9 cellular contexts compared by ENCODE assay signal in genomic region chr7:36658603-36659516, GRCh38.
A peak's percentile ranks its signal among the peaks of the same experiment; 100 is the strongest.
DNase-seq lines count a peak whose midpoint lies in the region; ATAC-seq and TF ChIP-seq lines count a peak whose summit lies in the region.
"Had no signal": no experiment of that assay in that cellular context is flagged by ENCODE, and none has a peak within 500 bp of the region (broad histone marks: within the 10 kb centered on the region; RNA-seq: fewer than 3 reads in every experiment).

No MANE protein-coding gene starts in this region.

- DNase-seq in COLO668 (lab: John Stamatoyannopoulos, UW; ENCODE audit: unreplicated experiment) (peak; percentile 50), NB4 (ENCODE audit: low read depth) (peak; percentile 53), natural killer cell (no peak), PC-9 (no peak)

- H4K20me1 ChIP-seq in PC-9 (ENCODE audit: insufficient read depth) = peaks cover 5% of the 10 kb centered on the region

- peaks cover 23% of the 10 kb centered on the region for H3K36me3 Mint-ChIP-seq in natural killer cell

- H3K4me3 ChIP-seq in NB4 (ENCODE audit: low read depth, low read length) (no peak overlapping the region), PC-9 (no peak overlapping the region)
- H3K4me3 ChIP-seq: SK-N-MC had no signal

- peaks cover 58% of the 10 kb centered on the region for H3K27me3 ChIP-seq in PC-9 (ENCODE audit: insufficient read depth, low read depth)

- peak overlapping the region; percentile 94 to 99 for H3K27ac Mint-ChIP-seq in natural killer cell

- no peak overlapping the region for H3K4me3 Mint-ChIP-seq in natural killer cell

- CTCF ChIA-PET in PC-9 (lab: Charles Lee) = no interaction called here

- no peaks in the 10 kb centered on the region for H3K36me3 ChIP-seq in PC-9 (ENCODE audit: low read depth)

- intact Hi-C loops in natural killer cell (cut with micrococcal nuclease) = no loop called here
- intact Hi-C loops in PC-9 (cut with micrococcal nuclease; ENCODE audit: unreplicated experiment) = no loop called here

- no peaks in the 10 kb centered on the region for H3K27me3 Mint-ChIP-seq in natural killer cell (ENCODE audit: low read depth in 2 of 2)

- no peak overlapping the region for H3K4me2 ChIP-seq in PC-9

- H3K9me3 Mint-ChIP-seq in natural killer cell = peaks cover 0 to 2% of the 10 kb centered on the region in 2 donors

- no peaks in the 10 kb centered on the region for H3F3A ChIP-seq in PC-9 (ENCODE audit: insufficient read depth, low read depth)

- peaks cover 82 to 88% of the 10 kb centered on the region in 2 donors for H3K4me1 Mint-ChIP-seq in natural killer cell

- no peak for TF ChIP-seq CTCF in NB4 (IDR thresholded peaks at IDR 0.05; ENCODE audit: low read depth, low read length)
- TF ChIP-seq CTCF in natural killer cell (IDR thresholded peaks at IDR 0.05) = no peak
- TF ChIP-seq CTCF in PC-9 (conservative IDR thresholded peaks at IDR 0.05) = no peak

- POLR2A ChIA-PET in PC-9 (lab: Charles Lee; ENCODE audit: unreplicated experiment) = interaction anchor here (0.6 kb wide), 1 partner anchor 487 kb away, joined by 3 read pairs; no protein-coding TSS in a partner anchor

- H3K4me1 ChIP-seq in PC-9 (replicated peaks; ENCODE audit: insufficient read depth) = no peaks in the 10 kb centered on the region

- no peak for TF ChIP-seq POLR2A in NB4 (IDR thresholded peaks at IDR 0.05; ENCODE audit: extremely low read depth, insufficient read length)

- H3K27ac ChIP-seq in cingulate gyrus (ENCODE audit: low read depth, low read length) (peak overlapping the region; percentile 11), PC-9 (no peak overlapping the region)
- H3K27ac ChIP-seq: SK-N-MC had no signal

- no peaks in the 10 kb centered on the region for H3K9me3 ChIP-seq in PC-9 (ENCODE audit: insufficient read depth, low read depth)

- no peak overlapping the region for H2AFZ ChIP-seq in PC-9

- no peaks in the 10 kb centered on the region for H3K9me2 ChIP-seq in PC-9 (ENCODE audit: insufficient read depth)

- no peak for ATAC-seq in natural killer cell
- no peak for ATAC-seq in GM18498 (IDR thresholded peaks at IDR 0.05; ENCODE audit: unreplicated experiment)
- ATAC-seq in GM21447 (IDR thresholded peaks at IDR 0.05; ENCODE audit: unreplicated experiment) = no peak
- no peak for ATAC-seq in GM18520 (IDR thresholded peaks at IDR 0.05; ENCODE audit: unreplicated experiment)

- no TSS peak for BruUV-seq in PC-9 (replicated peaks; lab: Mats Ljungman, UMichigan)

- H3K79me2 ChIP-seq in PC-9 (ENCODE audit: low read depth) = no peaks in the 10 kb centered on the region

Comparison
In these comparisons a context has a peak if more than half of its experiments do, and no peak if none do; other contexts are left out.
1. DNase-seq: peak in COLO668 (single experiment) and NB4 (single experiment); none in natural killer cell (single experiment) and PC-9 (0 of 2).